27 cellular contexts compared by ENCODE assay signal in the genomic region with DNA sequence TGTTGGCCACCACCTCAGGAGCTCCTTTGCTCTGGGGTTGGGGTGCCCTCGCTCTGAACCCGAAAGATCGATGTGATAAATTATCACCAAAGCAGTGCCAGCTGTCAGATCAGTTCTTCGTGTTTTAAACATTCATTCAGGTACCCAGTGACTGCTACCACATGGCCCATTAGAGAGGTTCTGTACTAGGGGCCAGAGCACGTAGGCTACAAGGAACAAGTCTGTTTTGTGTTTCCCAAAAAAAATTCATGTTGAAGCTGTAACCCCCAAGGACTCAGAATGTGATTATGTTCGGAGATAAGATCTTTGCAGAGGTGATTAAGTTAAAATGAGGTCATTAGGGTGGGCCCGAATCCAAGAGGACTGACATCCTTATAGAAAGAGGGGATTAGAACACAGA.
"Had no signal": no experiment of that assay in that cellular context is flagged by ENCODE, and none has a peak within 500 bp of the region (broad histone marks: within the 10 kb centered on the region; RNA-seq: fewer than 3 reads in every experiment).

No MANE protein-coding gene starts in this region.

- H3K9me3 Mint-ChIP-seq: activated CD4-positive, alpha-beta T cell treated with anti-CD3 and anti-CD28 coated beads, Interleukin-2, amount 10 ng/mL, durations not matched to agents 7 days and 5 days had no signal

- H3K36me3 ChIP-seq: ascending aorta, colonic mucosa, esophagus squamous epithelium, gastroesophageal sphincter, heart right ventricle had no signal

- H3K4me1 Mint-ChIP-seq: WTC11 had no signal

- ATAC-seq: activated naive CD4-positive, alpha-beta T cell treated with anti-CD3 and anti-CD28 coated beads, Interleukin-2, amount 50 U/mL, for 72 hours; activated T-cell treated with anti-CD3 and anti-CD28 coated beads, Interleukin-2, amount 50 U/mL, for 72 hours; gastroesophageal sphincter; T-helper 17 cell; WTC11 had no signal

- H3K27me3 ChIP-seq: ascending aorta, colonic mucosa, hepatocyte had no signal

- H3K4me1 ChIP-seq: ascending aorta, colonic mucosa, esophagus squamous epithelium, gastroesophageal sphincter, heart right ventricle had no signal

- H3K27ac ChIP-seq: ascending aorta, colonic mucosa, epithelial cell of prostate, esophagus squamous epithelium, gastroesophageal sphincter, heart right ventricle, hepatocyte had no signal

- DNase-seq: activated CD4-positive, alpha-beta memory T cell treated with anti-CD3 and anti-CD28 coated beads, Interleukin-2, amount 10 ng/mL, durations not matched to agents 7 days and 5 days; activated CD4-positive, alpha-beta T cell treated with anti-CD3 and anti-CD28 coated beads for 1 hour; activated CD4-positive, alpha-beta T cell treated with anti-CD3 and anti-CD28 coated beads for 4 hours; activated CD4-positive, alpha-beta T cell treated with anti-CD3 and anti-CD28 coated beads, Interleukin-2, amount 10 ng/mL, durations not matched to agents 7 days and 5 days; activated CD4-positive, alpha-beta T cell treated with anti-CD3 and anti-CD28 coated beads, Interleukin-2, amount 50 U/mL, for 4 hours; activated CD8-positive, alpha-beta memory T cell treated with anti-CD3 and anti-CD28 coated beads, Interleukin-2, amount 50 U/mL, for 48 hours; activated gamma-delta T cell; activated naive CD4-positive, alpha-beta T cell; activated naive CD4-positive, alpha-beta T cell treated with anti-CD3 and anti-CD28 coated beads, Interleukin-2, amount 10 ng/mL, durations not matched to agents 7 days and 5 days; activated naive CD8-positive, alpha-beta T cell treated with anti-CD3 and anti-CD28 coated beads, Interleukin-2, amount 10 ng/mL, durations not matched to agents 7 days and 5 days; activated T-cell treated with anti-CD3 and anti-CD28 coated beads for 4 hours; activated T-cell treated with anti-CD3 and anti-CD28 coated beads, Interleukin-2, amount 50 U/mL, for 24 hours; activated T-cell treated with anti-CD3 and anti-CD28 coated beads, Interleukin-2, amount 50 U/mL, for 72 hours; central memory CD4-positive, alpha-beta T cell; cerebellar nuclear complex; colonic mucosa; effector CD8-positive, alpha-beta T cell; esophagus squamous epithelium; foreskin melanocyte; heart right ventricle; T-helper 17 cell had no signal

- H3K4me3 ChIP-seq: ascending aorta, colonic mucosa, esophagus squamous epithelium, gastroesophageal sphincter, heart right ventricle, hepatocyte had no signal

- H3K36me3 Mint-ChIP-seq: activated naive CD8-positive, alpha-beta T cell treated with anti-CD3 and anti-CD28 coated beads, Interleukin-2, amount 10 ng/mL, durations not matched to agents 7 days and 5 days had no signal

- H3K9me3 ChIP-seq: ascending aorta, colonic mucosa had no signal

- H3K27me3 Mint-ChIP-seq: activated T-cell treated with anti-CD3 and anti-CD28 coated beads, Interleukin-2, amount 50 U/mL, for 24 hours had no signal

- H3K4me3 Mint-ChIP-seq: activated CD4-positive, alpha-beta memory T cell treated with anti-CD3 and anti-CD28 coated beads, Interleukin-2, amount 10 ng/mL, durations not matched to agents 7 days and 5 days; activated CD4-positive, alpha-beta T cell treated with anti-CD3 and anti-CD28 coated beads, Interleukin-2, amount 10 ng/mL, durations not matched to agents 7 days and 5 days; activated naive CD4-positive, alpha-beta T cell treated with anti-CD3 and anti-CD28 coated beads, Interleukin-2, amount 10 ng/mL, durations not matched to agents 7 days and 5 days; activated naive CD8-positive, alpha-beta T cell treated with anti-CD3 and anti-CD28 coated beads, Interleukin-2, amount 10 ng/mL, durations not matched to agents 7 days and 5 days; activated T-cell treated with anti-CD3 and anti-CD28 coated beads, Interleukin-2, amount 50 U/mL, for 24 hours; activated T-cell treated with anti-CD3 and anti-CD28 coated beads, Interleukin-2, amount 50 U/mL, for 72 hours; T-helper 17 cell; WTC11 had no signal

- H3K27ac Mint-ChIP-seq: activated CD4-positive, alpha-beta memory T cell treated with anti-CD3 and anti-CD28 coated beads, Interleukin-2, amount 10 ng/mL, durations not matched to agents 7 days and 5 days; activated CD4-positive, alpha-beta T cell treated with anti-CD3 and anti-CD28 coated beads, Interleukin-2, amount 10 ng/mL, durations not matched to agents 7 days and 5 days; activated naive CD4-positive, alpha-beta T cell treated with anti-CD3 and anti-CD28 coated beads, Interleukin-2, amount 10 ng/mL, durations not matched to agents 7 days and 5 days; activated naive CD4-positive, alpha-beta T cell treated with anti-CD3 and anti-CD28 coated beads, Interleukin-2, amount 50 U/mL, for 72 hours; activated naive CD8-positive, alpha-beta T cell treated with anti-CD3 and anti-CD28 coated beads, Interleukin-2, amount 10 ng/mL, durations not matched to agents 7 days and 5 days; activated T-cell treated with anti-CD3 and anti-CD28 coated beads, Interleukin-2, amount 50 U/mL, for 24 hours; activated T-cell treated with anti-CD3 and anti-CD28 coated beads, Interleukin-2, amount 50 U/mL, for 72 hours; T-helper 17 cell; WTC11 had no signal
